Comparison of ENCODE assay signal across 22 cellular contexts in genomic region chr20:43820742-43821330, GRCh38.
"Had no signal": no experiment of that assay in that cellular context is flagged by ENCODE, and none has a peak within 500 bp of the region (broad histone marks: within the 10 kb centered on the region; RNA-seq: fewer than 3 reads in every experiment).

No MANE protein-coding gene starts in this region.

- H3K36me3 ChIP-seq: ascending aorta, lower lobe of right lung, spleen had no signal

- H3K27ac ChIP-seq: ascending aorta, hepatocyte, lower lobe of right lung, parathyroid adenoma, spleen had no signal

- H3K27ac Mint-ChIP-seq: activated B cell treated with CpG ODN at 0.5 μM for 24 hours; activated CD4-positive, alpha-beta T cell treated with anti-CD3 and anti-CD28 coated beads, Interleukin-2, amount 10 ng/mL, durations not matched to agents 7 days and 5 days; activated CD8-positive, alpha-beta T cell treated with anti-CD3 and anti-CD28 coated beads, Interleukin-2, amount 10 ng/mL, durations not matched to agents 7 days and 5 days; dendritic cell treated with granulocyte-macrophage colony-stimulating factor and Interleukin-4, amounts not matched to agents 40 ng/mL and 50 ng/mL, for 4 days; nephron; T-cell had no signal

- H3K9me3 Mint-ChIP-seq: activated B cell treated with CpG ODN at 0.5 μM for 24 hours; dendritic cell treated with granulocyte-macrophage colony-stimulating factor and Interleukin-4, amounts not matched to agents 40 ng/mL and 50 ng/mL, for 4 days; nephron; T-cell had no signal

- DNase-seq: activated B cell treated with CpG ODN at 0.5 μM for 24 hours; activated CD4-positive, alpha-beta T cell treated with anti-CD3 and anti-CD28 coated beads, Interleukin-2, amount 10 ng/mL, durations not matched to agents 7 days and 5 days; activated CD8-positive, alpha-beta memory T cell treated with anti-CD3 and anti-CD28 coated beads, Interleukin-2, amount 50 U/mL, for 48 hours; activated CD8-positive, alpha-beta T cell treated with anti-CD3 and anti-CD28 coated beads, Interleukin-2, amount 10 ng/mL, durations not matched to agents 7 days and 5 days; activated effector memory CD4-positive, alpha-beta T cell treated with anti-CD3 and anti-CD28 coated beads, Interleukin-2, amount 50 U/mL, for 16 hours; activated naive CD4-positive, alpha-beta T cell treated with anti-CD3 and anti-CD28 coated beads, Interleukin-2, amount 50 U/mL, for 16 hours; activated T-cell treated with anti-CD3 and anti-CD28 coated beads, Interleukin-2, amount 50 U/mL, for 48 hours; cerebellar nuclear complex; effector memory CD4-positive, alpha-beta T cell; foreskin fibroblast; lower lobe of right lung; midbrain; spleen; stimulated activated CD8-positive, alpha-beta memory T cell treated with anti-CD3 and anti-CD28 coated beads, Interleukin-4, amount 100 ng/mL, for 48 hours; stimulated activated naive CD4-positive, alpha-beta T cell; T-cell; T-helper 9 cell had no signal

- H3K4me3 Mint-ChIP-seq: activated B cell treated with CpG ODN at 0.5 μM for 24 hours; activated CD4-positive, alpha-beta T cell treated with anti-CD3 and anti-CD28 coated beads, Interleukin-2, amount 10 ng/mL, durations not matched to agents 7 days and 5 days; activated CD8-positive, alpha-beta T cell treated with anti-CD3 and anti-CD28 coated beads, Interleukin-2, amount 10 ng/mL, durations not matched to agents 7 days and 5 days; dendritic cell treated with granulocyte-macrophage colony-stimulating factor and Interleukin-4, amounts not matched to agents 40 ng/mL and 50 ng/mL, for 4 days; nephron; T-cell had no signal

- ATAC-seq: activated CD8-positive, alpha-beta T cell treated with anti-CD3 and anti-CD28 coated beads, Interleukin-2, amount 10 ng/mL, durations not matched to agents 7 days and 5 days; lower lobe of right lung; T-cell had no signal

- H3K27me3 ChIP-seq: ascending aorta had no signal

- H3K9me3 ChIP-seq: ascending aorta, lower lobe of right lung, spleen had no signal

- H3K4me3 ChIP-seq: ascending aorta, hepatocyte, lower lobe of right lung, spleen had no signal

- H3K4me1 ChIP-seq: ascending aorta, lower lobe of right lung, parathyroid adenoma, spleen had no signal

- H3K36me3 Mint-ChIP-seq: T-cell had no signal

- H3K4me1 Mint-ChIP-seq: nephron, T-cell had no signal

- H3K27me3 Mint-ChIP-seq: activated CD4-positive, alpha-beta T cell treated with anti-CD3 and anti-CD28 coated beads, Interleukin-2, amount 10 ng/mL, durations not matched to agents 7 days and 5 days had no signal
